In genomic region chr4:17659196-17659595, GRCh38 we compare ENCODE assay signal across 7 cellular contexts. TPM values are rescaled to one million over a fixed set of nuclear protein-coding genes. Genes with fewer than 3 reads are reported as not detected.
DNase-seq lines count a peak whose midpoint lies in the region; ATAC-seq and TF ChIP-seq lines count a peak whose summit lies in the region.
"Not testable (repeated sequence)": the region's sequence is repeated elsewhere in the genome, so short reads cannot be mapped to it uniquely, and the experiment has no call there.

No MANE protein-coding gene starts in this region.

- in situ Hi-C loops in mammary epithelial cell (cut with MboI; ENCODE audit: low sequenced_read_pairs in 2 of 2), result not testable (repeated sequence)

- not testable (repeated sequence) for H3K9me3 ChIP-seq in HCT116 (ENCODE audit: control insufficient read depth in 1 of 2, insufficient read depth in 1 of 2, low read depth in 1 of 2, low read length in 2 of 2); PC-3 (ENCODE audit: low read length); mammary epithelial cell (replicated peaks; ENCODE audit: insufficient read depth, low read length); trophoblast cell (ENCODE audit: insufficient read depth, low read depth, low read length)

- not testable (repeated sequence) for H4K8ac ChIP-seq in trophoblast cell (ENCODE audit: low read depth, low read length)

- H2BK5ac ChIP-seq in trophoblast cell (ENCODE audit: low read depth, low read length, poor library complexity), result not testable (repeated sequence)

- CTCF ChIA-PET in HCT116 (lab: Charles Lee); PC-3 (lab: Charles Lee); mammary epithelial cell (lab: Charles Lee; ENCODE audit: low non-redundant PET): not testable (repeated sequence)

- not testable (repeated sequence) for H3K79me1 ChIP-seq in trophoblast cell (ENCODE audit: low read length)

- not testable (repeated sequence) for H3K9me2 ChIP-seq in HCT116 (ENCODE audit: insufficient read depth); PC-3 (replicated peaks; ENCODE audit: low read length)

- H3K36me3 ChIP-seq in HCT116 (ENCODE audit: control insufficient read depth in 1 of 2, insufficient read depth in 2 of 2, low read length in 2 of 2); PC-3 (ENCODE audit: low read depth, low read length); mammary epithelial cell (ENCODE audit: insufficient read depth, low read length); trophoblast cell (ENCODE audit: control insufficient read depth in 1 of 2, insufficient read depth in 2 of 2, low read length in 2 of 2): not testable (repeated sequence)

- RAD21 ChIA-PET in HCT116 (lab: Charles Lee; ENCODE audit: low non-redundant PET in 1 of 2, low total read pairs in 2 of 2, uncharacterized antibody in 2 of 2, unreplicated experiment in 2 of 2), result not testable (repeated sequence)

- H3K27ac ChIP-seq in HCT116 (ENCODE audit: low read depth, low read length); PC-3 (ENCODE audit: low read length); mammary epithelial cell (ENCODE audit: insufficient read depth, low read depth, low read length); foreskin keratinocyte; trophoblast cell (ENCODE audit: low read depth, low read length): not testable (repeated sequence)

- not testable (repeated sequence) for H3K9ac ChIP-seq in HCT116 (ENCODE audit: low read length); PC-3 (ENCODE audit: low read length); mammary epithelial cell (ENCODE audit: insufficient read depth, low read length); trophoblast cell (ENCODE audit: low read length)

- not testable (repeated sequence) for TF ChIP-seq POLR2A in HCT116 (IDR thresholded peaks at IDR 0.05; ENCODE audit: borderline replicate concordance, extremely low read depth, insufficient read depth, insufficient read length)

- ATAC-seq in HCT116 (peak; percentile 40; the same call in 1 of the 2 replicates), foreskin keratinocyte (peak; percentile 20)
- not testable (repeated sequence) for ATAC-seq in PC-3

- H3K4me2 ChIP-seq in HCT116 (ENCODE audit: low read length); PC-3 (ENCODE audit: low read length); mammary epithelial cell (ENCODE audit: insufficient read depth, low read depth, low read length); trophoblast cell (ENCODE audit: low read length): not testable (repeated sequence)

- H4K20me1 ChIP-seq in HCT116 (ENCODE audit: insufficient read depth); PC-3 (ENCODE audit: low read length); mammary epithelial cell (ENCODE audit: insufficient read depth, low read length): not testable (repeated sequence)

- H3K4me3 ChIP-seq in HCT116 (replicated peaks in 1 of 2; ENCODE audit: low read depth in 1 of 2, low read length in 2 of 2); PC-3 (ENCODE audit: low read length); mammary epithelial cell (replicated peaks in 1 of 3; ENCODE audit: insufficient read depth in 1 of 3, low read depth in 2 of 3, low read length in 3 of 3); epithelial cell of esophagus (ENCODE audit: low read length); trophoblast cell (ENCODE audit: low read depth, low read length): not testable (repeated sequence)

- H2AFZ ChIP-seq in HCT116 (ENCODE audit: low read depth, low read length, poor library complexity, severe bottlenecking); PC-3 (ENCODE audit: low read length); mammary epithelial cell (ENCODE audit: low read depth, low read length); trophoblast cell (ENCODE audit: insufficient read depth, low read length, poor library complexity): not testable (repeated sequence)

- not testable (repeated sequence) for H4K91ac ChIP-seq in trophoblast cell (ENCODE audit: low read depth, low read length)

- not testable (repeated sequence) for H4K12ac ChIP-seq in trophoblast cell (ENCODE audit: low read depth, low read length)

- dilution Hi-C loops in mammary epithelial cell (cut with HindIII; ENCODE audit: low sequenced_read_pairs), result not testable (repeated sequence)

- H2BK12ac ChIP-seq in trophoblast cell (ENCODE audit: low read length), result not testable (repeated sequence)

- POLR2A ChIA-PET in HCT116 (lab: Charles Lee); PC-3 (lab: Charles Lee; ENCODE audit: unreplicated experiment): not testable (repeated sequence)

- H2AK5ac ChIP-seq in trophoblast cell (ENCODE audit: low read length), result not testable (repeated sequence)

- not testable (repeated sequence) for H2BK120ac ChIP-seq in trophoblast cell (ENCODE audit: insufficient read depth, low read length, poor library complexity)

- not testable (repeated sequence) for H3F3A ChIP-seq in PC-3 (ENCODE audit: low read length, unreplicated experiment)

- not testable (repeated sequence) for TF ChIP-seq RAD21 in HCT116 (IDR thresholded peaks at IDR 0.05; ENCODE audit: low read depth)

- 96% methylated on average over 8 of the region's 8 CpGs for WGBS in mammary epithelial cell (ENCODE audit: low coverage, missing lambda C conversion rate)
- no CpG with 5 or more reads among the region's 8 CpGs for WGBS in trophoblast cell (ENCODE audit: extremely low coverage, insufficient coverage, insufficient read length)

- not testable (repeated sequence) for H3K4ac ChIP-seq in trophoblast cell (ENCODE audit: low read depth, low read length)

- H3K79me2 ChIP-seq in HCT116 (ENCODE audit: insufficient read depth, low read length); PC-3 (ENCODE audit: low read length); mammary epithelial cell (ENCODE audit: insufficient read depth, low read length); trophoblast cell (ENCODE audit: control insufficient read depth, insufficient read depth, low read length, poor library complexity): not testable (repeated sequence)

- not testable (repeated sequence) for TF ChIP-seq CTCF in HCT116 (IDR thresholded peaks at IDR 0.05 in 2 of 3, conservative IDR thresholded peaks at IDR 0.05 in 1 of 3; ENCODE audit: borderline replicate concordance in 1 of 3, insufficient read depth in 1 of 3, low read depth in 2 of 3, low read length in 2 of 3); PC-3 (conservative IDR thresholded peaks at IDR 0.05; ENCODE audit: low read depth, low read length); mammary epithelial cell (conservative IDR thresholded peaks at IDR 0.05 in 1 of 2, IDR thresholded peaks at IDR 0.05 in 1 of 2; ENCODE audit: extremely low read depth in 1 of 2, insufficient read depth in 1 of 2, low read depth in 1 of 2, low read length in 2 of 2); epithelial cell of esophagus (IDR thresholded peaks at IDR 0.05; ENCODE audit: insufficient read depth, low read depth, low read length, missing control alignments); foreskin keratinocyte (conservative IDR thresholded peaks at IDR 0.05)

- not testable (repeated sequence) for BruUV-seq in HCT116 (replicated peaks; lab: Mats Ljungman, UMichigan); PC-3 (replicated peaks; lab: Mats Ljungman, UMichigan); mammary epithelial cell (replicated peaks; lab: Mats Ljungman, UMichigan)

- DNase-seq in HCT116 (ENCODE audit: low read depth, low spot score), result not testable (repeated sequence)
- DNase-seq in PC-3 (peak; percentile 22), mammary epithelial cell (peak; percentile 26), epithelial cell of esophagus (ENCODE audit: low read depth) (peak; percentile 8), foreskin keratinocyte (peak in 1 of 2 donors; percentile 10), kidney tubule cell (ENCODE audit: low spot score) (peak; percentile 26), trophoblast cell (peak; percentile 71 to 80)

- intact Hi-C loops in HCT116 (cut with micrococcal nuclease); PC-3 (cut with micrococcal nuclease); mammary epithelial cell (cut with micrococcal nuclease): not testable (repeated sequence)

- not testable (repeated sequence) for H3K4me1 ChIP-seq in HCT116 (ENCODE audit: control insufficient read depth in 1 of 2, insufficient read depth in 2 of 2, low read length in 2 of 2); PC-3 (ENCODE audit: insufficient read depth, low read length); mammary epithelial cell (ENCODE audit: insufficient read depth, low read length); foreskin keratinocyte; trophoblast cell (ENCODE audit: control insufficient read depth in 1 of 2, insufficient read depth in 2 of 2, low read length in 2 of 2)

- not testable (repeated sequence) for H3K14ac ChIP-seq in trophoblast cell (ENCODE audit: low read length)

- H3K18ac ChIP-seq in trophoblast cell (ENCODE audit: low read length), result not testable (repeated sequence)

- not testable (repeated sequence) for H3K23ac ChIP-seq in trophoblast cell (ENCODE audit: low read length)

- H3K27me3 ChIP-seq in HCT116 (ENCODE audit: insufficient read depth, low read length); PC-3 (ENCODE audit: low read length); mammary epithelial cell (ENCODE audit: insufficient read depth, low read length); foreskin keratinocyte; trophoblast cell (ENCODE audit: insufficient read depth, low read length): not testable (repeated sequence)

TF ChIP-seq in HCT116, 20 proteins besides CTCF, POLR2A, EP300 and RAD21:
- 0 out of 2 replicates have a peak, but pooled peaks have one; percentile 29 for TF ChIP-seq FOSL1 (IDR thresholded peaks at IDR 0.05; ENCODE audit: low read depth)

RNA-seq across cellular contexts. Expression of gene MED28, which starts 44.8 kb away (rescaled TPM):
- total RNA-seq in HCT116 (2021; ENCODE audit: unreplicated experiment) (48.8 TPM), PC-3 (2014; rRNA removed) (4.4 and 11.6 TPM in 2 replicates), mammary epithelial cell (10 to 100 TPM; 10.7 to 30.8 TPM), foreskin keratinocyte (23.8 and 36.3 TPM in 2 replicates)
- 15.0 and 26.8 TPM in 2 replicates for polyA plus RNA-seq in HCT116 (2012)
- polyA plus RNA-seq in mammary epithelial cell (9.9 TPM), foreskin keratinocyte (39.3 and 51.9 TPM in 2 replicates)
- 9.1 TPM for polyA minus RNA-seq in mammary epithelial cell
- 20.5 and 21.5 TPM in 2 replicates for polyA plus RNA-seq in trophoblast cell (2013)
